In genomic region chr2:197454923-197455322, GRCh38 we compare ENCODE assay signal across 10 cellular contexts. TPM values are rescaled to one million over a fixed set of nuclear protein-coding genes. Genes with fewer than 3 reads are reported as not detected.
DNase-seq lines count a peak whose midpoint lies in the region; ATAC-seq, FAIRE-seq and TF ChIP-seq lines count a peak whose summit lies in the region.
"Had no signal": no experiment of that assay in that cellular context is flagged by ENCODE, and none has a peak within 500 bp of the region (broad histone marks: within the 10 kb centered on the region; RNA-seq: fewer than 3 reads in every experiment).

No MANE protein-coding gene starts in this region.

- no peaks in the 10 kb centered on the region for H3K9me3 Mint-ChIP-seq in activated T-cell treated with anti-CD3 and anti-CD28 coated beads, Interleukin-2, amount 50 U/mL, for 4 hours
- no peaks in the 10 kb centered on the region for H3K9me3 Mint-ChIP-seq in activated naive CD8-positive, alpha-beta T cell treated with anti-CD3 and anti-CD28 coated beads, Interleukin-2, amount 10 ng/mL, durations not matched to agents 7 days and 5 days

- no peaks in the 10 kb centered on the region for H3K27me3 Mint-ChIP-seq in activated T-cell treated with anti-CD3 and anti-CD28 coated beads, Interleukin-2, amount 50 U/mL, for 4 hours (ENCODE audit: low read depth)
- H3K27me3 Mint-ChIP-seq in activated naive CD8-positive, alpha-beta T cell treated with anti-CD3 and anti-CD28 coated beads, Interleukin-2, amount 10 ng/mL, durations not matched to agents 7 days and 5 days, result no peaks in the 10 kb centered on the region

- H3K36me3 ChIP-seq in HepG2 (replicated peaks in 1 of 2; ENCODE audit: control insufficient read depth in 1 of 2, insufficient read depth in 2 of 2, low read length in 2 of 2), result peaks cover 0 to 11% of the 10 kb centered on the region in 2 experiments; a peak in 3 of 5 replicates
- peaks cover 2% of the 10 kb centered on the region for H3K36me3 ChIP-seq in thoracic aorta
- H3K36me3 ChIP-seq in mucosa of descending colon (ENCODE audit: low read depth), result peaks cover 7% of the 10 kb centered on the region
- H3K36me3 ChIP-seq: tibial nerve had no signal

- H4K20me1 ChIP-seq in HepG2 (ENCODE audit: insufficient read depth, low read length), result no peaks in the 10 kb centered on the region; the same call in 1 of the 2 replicates

- TF ChIP-seq CTCF in HepG2 (CRISPR knock-in tag; IDR thresholded peaks at IDR 0.05) (no peak), thoracic aorta (IDR thresholded peaks at IDR 0.05) (no peak), mucosa of descending colon (IDR thresholded peaks at IDR 0.05) (no peak)

- H3K79me2 ChIP-seq in HepG2 (ENCODE audit: insufficient read depth, low read length), result peaks cover 64% of the 10 kb centered on the region

- H3K4me1 Mint-ChIP-seq in activated T-cell treated with anti-CD3 and anti-CD28 coated beads, Interleukin-2, amount 50 U/mL, for 4 hours (ENCODE audit: low read depth), result peaks cover 55% of the 10 kb centered on the region
- peaks cover 29% of the 10 kb centered on the region for H3K4me1 Mint-ChIP-seq in activated naive CD8-positive, alpha-beta T cell treated with anti-CD3 and anti-CD28 coated beads, Interleukin-2, amount 10 ng/mL, durations not matched to agents 7 days and 5 days

- peak in 1 of 2 experiments; percentile 46; a peak in 1 of 4 replicates for TF ChIP-seq POLR2A in HepG2 (IDR thresholded peaks at IDR 0.05; ENCODE audit: insufficient read depth in 1 of 2, low read depth in 2 of 2, low read length in 2 of 2)

- no peak for TF ChIP-seq EP300 in HepG2 (IDR thresholded peaks at IDR 0.05; ENCODE audit: low read depth in 2 of 2, low read length in 2 of 2)
- TF ChIP-seq EP300 in HepG2 (CRISPR knock-in tag; IDR thresholded peaks at IDR 0.05; ENCODE audit: borderline replicate concordance), result no peak

- 33% methylated on average over 2 of the region's 2 CpGs for WGBS in HepG2 (ENCODE audit: low lambda C conversion rate)

- POLR2A ChIA-PET in activated naive CD8-positive, alpha-beta T cell treated with anti-CD3 and anti-CD28 coated beads, Interleukin-2, amount 10 ng/mL, durations not matched to agents 7 days and 5 days (lab: Charles Lee), result interaction anchor here (1.0 to 3.9 kb wide), 2 partner anchors 20 to 45 kb away, joined by 5 to 75 read pairs; partner anchors contain the start of genes HSPD1, HSPE1 and SF3B1
- POLR2A ChIA-PET in HepG2 (lab: Yijun Ruan, JAX), result interaction anchor here (0.6 to 8.2 kb wide), 4 partner anchors 16 to 45 kb away, joined by 3 to 306 read pairs (median 140); partner anchors contain the start of genes HSPD1, HSPE1 and SF3B1

- no peak overlapping the region for H2AFZ ChIP-seq in HepG2 (ENCODE audit: low read length)

- H3K4me1 ChIP-seq in HepG2 (ENCODE audit: insufficient read depth, low read length) (peaks cover 36% of the 10 kb centered on the region), thoracic aorta (ENCODE audit: control insufficient read depth in 1 of 2, low read depth in 2 of 2) (peaks cover 18 to 32% of the 10 kb centered on the region in 2 donors), mucosa of descending colon (ENCODE audit: low read depth) (peaks cover 24% of the 10 kb centered on the region)

- no peak for TF ChIP-seq RAD21 in HepG2 (CRISPR knock-in tag; IDR thresholded peaks at IDR 0.05)

- no peaks in the 10 kb centered on the region; a peak in 1 of 5 replicates for H3K27me3 ChIP-seq in HepG2 (ENCODE audit: control insufficient read depth in 1 of 2, insufficient read depth in 2 of 2, low read length in 2 of 2)
- no peaks in the 10 kb centered on the region for H3K27me3 ChIP-seq in thoracic aorta (replicated peaks; ENCODE audit: insufficient read depth)
- H3K27me3 ChIP-seq: tibial nerve had no signal

- H3K9ac ChIP-seq in HepG2 (ENCODE audit: insufficient read depth, low read depth, low read length), result peak overlapping the region; percentile 98

- peak overlapping the region; percentile 93 for H3K4me2 ChIP-seq in HepG2 (ENCODE audit: low read depth, low read length)

- no peak for FAIRE-seq in HepG2 (lab: Jason Lieb, UNC)

- DNase-seq in activated T-cell treated with anti-CD3 and anti-CD28 coated beads, Interleukin-2, amount 50 U/mL, for 4 hours, result no peak
- DNase-seq in activated T-cell treated with anti-CD3 and anti-CD28 coated beads for 4 hours (no peak), HepG2 (ENCODE audit: low spot score) (no peak), thoracic aorta (ENCODE audit: low spot score) (no peak), mucosa of descending colon (no peak), iPS-NIHi11 (ENCODE audit: low spot score) (no peak)
- DNase-seq in activated naive CD8-positive, alpha-beta T cell treated with anti-CD3 and anti-CD28 coated beads, Interleukin-2, amount 10 ng/mL, durations not matched to agents 7 days and 5 days, result no peak
- DNase-seq: NCI-H1436 treated with DMSO at 0.1 percent for 48 hours had no signal

- H3K27ac Mint-ChIP-seq in activated naive CD8-positive, alpha-beta T cell treated with anti-CD3 and anti-CD28 coated beads, Interleukin-2, amount 10 ng/mL, durations not matched to agents 7 days and 5 days, result peak overlapping the region; percentile 96

- H3K4me3 ChIP-seq in HepG2 (replicated peaks in 1 of 3; ENCODE audit: insufficient read depth in 1 of 3, low read depth in 2 of 3, low read length in 3 of 3), result peak overlapping the region; percentile 80 to 96 (median 95)
- peak overlapping the region; percentile 83 for H3K4me3 ChIP-seq in thoracic aorta
- H3K4me3 ChIP-seq in mucosa of descending colon, result no peak overlapping the region

- no TSS peak for BruUV-seq in HepG2 (replicated peaks; lab: Mats Ljungman, UMichigan)

- CTCF ChIA-PET in HepG2 (lab: Yijun Ruan, JAX; ENCODE audit: low intra/inter-chr PET ratio, low total read pairs), result no interaction called here

- intact Hi-C loops in HepG2 (cut with micrococcal nuclease; ENCODE audit: unreplicated experiment) (loop anchor here (5.0 kb wide), 1 partner anchor 252 kb away; the partner anchor contains the start of gene MARS2), mucosa of descending colon (cut with DNase I, micrococcal nuclease) (no loop called here)

- H3K9me3 ChIP-seq in HepG2 (ENCODE audit: low read length), result no peaks in the 10 kb centered on the region
- no peaks in the 10 kb centered on the region for H3K9me3 ChIP-seq in thoracic aorta
- H3K9me3 ChIP-seq in mucosa of descending colon, result no peaks in the 10 kb centered on the region
- H3K9me3 ChIP-seq: tibial nerve had no signal

- in situ Hi-C loops in HepG2 (cut with HindIII; ENCODE audit: extremely low pct_ligation_motif_present, low pct_unique_long_range_greater_than_20kb), result no loop called here

- H3K36me3 Mint-ChIP-seq in activated T-cell treated with anti-CD3 and anti-CD28 coated beads, Interleukin-2, amount 50 U/mL, for 4 hours (ENCODE audit: insufficient read depth), result peaks cover 2% of the 10 kb centered on the region
- peaks cover 6% of the 10 kb centered on the region for H3K36me3 Mint-ChIP-seq in activated naive CD8-positive, alpha-beta T cell treated with anti-CD3 and anti-CD28 coated beads, Interleukin-2, amount 10 ng/mL, durations not matched to agents 7 days and 5 days

- H3K4me3 Mint-ChIP-seq in activated T-cell treated with anti-CD3 and anti-CD28 coated beads, Interleukin-2, amount 50 U/mL, for 4 hours, result peak overlapping the region; percentile 100
- peak overlapping the region; percentile 88 for H3K4me3 Mint-ChIP-seq in activated naive CD8-positive, alpha-beta T cell treated with anti-CD3 and anti-CD28 coated beads, Interleukin-2, amount 10 ng/mL, durations not matched to agents 7 days and 5 days

- ATAC-seq in activated T-cell treated with anti-CD3 and anti-CD28 coated beads, Interleukin-2, amount 50 U/mL, for 4 hours, result no peak
- ATAC-seq in activated naive CD8-positive, alpha-beta T cell treated with anti-CD3 and anti-CD28 coated beads, Interleukin-2, amount 10 ng/mL, durations not matched to agents 7 days and 5 days (ENCODE audit: low read depth), result no peak
- ATAC-seq in HepG2, result no peak
- no peak for ATAC-seq in thoracic aorta (ENCODE audit: insufficient number of reproducible peaks, low FRiP score, low read depth)
- no peak for ATAC-seq in HG03280 (IDR thresholded peaks at IDR 0.05; ENCODE audit: unreplicated experiment)
- no peak for ATAC-seq in mucosa of descending colon

- peak overlapping the region; percentile 97 for H3K27ac ChIP-seq in HepG2 (ENCODE audit: extremely low read length, insufficient read depth, low read length)
- H3K27ac ChIP-seq in thoracic aorta, result peak overlapping the region in 1 of 2 donors; percentile 99

RNA-seq across cellular contexts. Expression of gene COQ10B, which starts 1.6 kb away (rescaled TPM):
- 10 to 100 TPM; 32.3 to 34.6 (median 32.7) TPM for total RNA-seq in activated T-cell treated with anti-CD3 and anti-CD28 coated beads, Interleukin-2, amount 50 U/mL, for 4 hours
- 10 to 100 TPM; 24.8 to 25.2 TPM for total RNA-seq in activated naive CD8-positive, alpha-beta T cell treated with anti-CD3 and anti-CD28 coated beads, Interleukin-2, amount 10 ng/mL, durations not matched to agents 7 days and 5 days
- total RNA-seq in HepG2 (2016; rRNA removed; fragmentation: Illumina TruSeq; extraction: Trizol) (34.9 and 41.8 TPM in 2 replicates), thoracic aorta (10 to 100 TPM; 41.6 to 42.8 TPM), mucosa of descending colon (10 to 100 TPM; 28.1 to 32.4 (median 31.7) TPM)
- total RNA-seq in HepG2 (2016; cell fraction: cytosol; rRNA removed; fragmentation: Illumina TruSeq; extraction: Trizol; ENCODE audit: low read depth), result 13.9 and 15.1 TPM in 2 replicates
- 36.3 and 46.6 TPM in 2 replicates for total RNA-seq in HepG2 (2016; cell fraction: insoluble cytoplasmic fraction; rRNA removed; fragmentation: Illumina TruSeq; extraction: Trizol)
- total RNA-seq in HepG2 (2016; cell fraction: membrane; rRNA removed; fragmentation: Illumina TruSeq; extraction: Trizol), result 27.0 and 28.4 TPM in 2 replicates
- total RNA-seq in HepG2 (2016; cell fraction: nucleus; rRNA removed; fragmentation: Illumina TruSeq; extraction: Trizol), result 17.9 and 20.6 TPM in 2 replicates
- 4.2 and 4.6 TPM in 2 replicates for polyA plus RNA-seq in HepG2 (2011; rRNA removed)
- 2.2 and 4.2 TPM in 2 replicates for polyA plus RNA-seq in HepG2 (2011; cell fraction: cytosol; rRNA removed)
- polyA plus RNA-seq in HepG2 (2011; cell fraction: nucleus; rRNA removed), result 2.8 and 3.0 TPM in 2 replicates
- polyA plus RNA-seq in HepG2 (2012), result 15.3 and 22.1 TPM in 2 replicates
- 3.0 and 3.1 TPM in 2 replicates for polyA plus RNA-seq in HepG2 (2016; cell fraction: cytosol; fragmentation: Illumina TruSeq; extraction: Trizol; ENCODE audit: low read depth)
- 36.5 and 43.5 TPM in 2 replicates for polyA plus RNA-seq in HepG2 (2016; cell fraction: insoluble cytoplasmic fraction; fragmentation: Illumina TruSeq; extraction: Trizol; ENCODE audit: low read depth)
- polyA plus RNA-seq in HepG2 (2016; cell fraction: membrane; fragmentation: Illumina TruSeq; extraction: Trizol; ENCODE audit: low read depth), result 6.5 and 8.6 TPM in 2 replicates
- 16.1 and 16.4 TPM in 2 replicates for polyA plus RNA-seq in HepG2 (2016; cell fraction: nucleus; fragmentation: Illumina TruSeq; extraction: Trizol; ENCODE audit: insufficient read depth, low read depth)
- 2.2 and 8.1 TPM in 2 replicates for polyA minus RNA-seq in HepG2 (2011; rRNA and poly(A)+ RNA removed; ENCODE audit: low replicate concordance)
- polyA minus RNA-seq in HepG2 (2011; cell fraction: cytosol; rRNA and poly(A)+ RNA removed), result 6.9 and 8.3 TPM in 2 replicates
- polyA minus RNA-seq in HepG2 (2011; cell fraction: nucleus; rRNA and poly(A)+ RNA removed), result 25.2 and 29.4 TPM in 2 replicates

RNA-seq across cellular contexts. Expression of gene SF3B1, which starts 20.1 kb away (rescaled TPM):
- total RNA-seq in activated T-cell treated with anti-CD3 and anti-CD28 coated beads, Interleukin-2, amount 50 U/mL, for 4 hours, result 100 to 1,000 TPM; 242 to 249 (median 243) TPM
- total RNA-seq in activated naive CD8-positive, alpha-beta T cell treated with anti-CD3 and anti-CD28 coated beads, Interleukin-2, amount 10 ng/mL, durations not matched to agents 7 days and 5 days, result 100 to 1,000 TPM; 388 to 392 TPM
- total RNA-seq in HepG2 (2016; rRNA removed; fragmentation: Illumina TruSeq; extraction: Trizol) (387 and 499 TPM in 2 replicates), thoracic aorta (100 to 1,000 TPM; 259 to 506 TPM), mucosa of descending colon (100 to 1,000 TPM; 195 to 255 (median 238) TPM)
- 16.2 and 16.5 TPM in 2 replicates for total RNA-seq in HepG2 (2016; cell fraction: cytosol; rRNA removed; fragmentation: Illumina TruSeq; extraction: Trizol; ENCODE audit: low read depth)
- 367 and 489 TPM in 2 replicates for total RNA-seq in HepG2 (2016; cell fraction: insoluble cytoplasmic fraction; rRNA removed; fragmentation: Illumina TruSeq; extraction: Trizol)
- total RNA-seq in HepG2 (2016; cell fraction: membrane; rRNA removed; fragmentation: Illumina TruSeq; extraction: Trizol), result 49.3 and 53.4 TPM in 2 replicates
- total RNA-seq in HepG2 (2016; cell fraction: nucleus; rRNA removed; fragmentation: Illumina TruSeq; extraction: Trizol), result 418 and 502 TPM in 2 replicates
- 677 and 750 TPM in 2 replicates for polyA plus RNA-seq in HepG2 (2011; rRNA removed)
- polyA plus RNA-seq in HepG2 (2011; cell fraction: cytosol; rRNA removed), result 115 and 183 TPM in 2 replicates
- polyA plus RNA-seq in HepG2 (2011; cell fraction: nucleus; rRNA removed), result 1,965 and 2,535 TPM in 2 replicates
- polyA plus RNA-seq in HepG2 (2012), result 375 and 468 TPM in 2 replicates
- polyA plus RNA-seq in HepG2 (2016; cell fraction: cytosol; fragmentation: Illumina TruSeq; extraction: Trizol; ENCODE audit: low read depth), result 9.7 and 15.8 TPM in 2 replicates
- polyA plus RNA-seq in HepG2 (2016; cell fraction: insoluble cytoplasmic fraction; fragmentation: Illumina TruSeq; extraction: Trizol; ENCODE audit: low read depth), result 424 and 448 TPM in 2 replicates
- 27.7 and 44.3 TPM in 2 replicates for polyA plus RNA-seq in HepG2 (2016; cell fraction: membrane; fragmentation: Illumina TruSeq; extraction: Trizol; ENCODE audit: low read depth)
- 790 and 818 TPM in 2 replicates for polyA plus RNA-seq in HepG2 (2016; cell fraction: nucleus; fragmentation: Illumina TruSeq; extraction: Trizol; ENCODE audit: insufficient read depth, low read depth)
- polyA minus RNA-seq in HepG2 (2011; rRNA and poly(A)+ RNA removed; ENCODE audit: low replicate concordance), result 198 and 376 TPM in 2 replicates
- 123 TPM in 2 replicates for polyA minus RNA-seq in HepG2 (2011; cell fraction: cytosol; rRNA and poly(A)+ RNA removed)
- 1,412 and 1,821 TPM in 2 replicates for polyA minus RNA-seq in HepG2 (2011; cell fraction: nucleus; rRNA and poly(A)+ RNA removed)

RNA-seq across cellular contexts. Expression of gene HSPD1, which starts 44.7 kb away (rescaled TPM):
- 1,000 to 10,000 TPM; 1,165 to 1,393 (median 1,366) TPM for total RNA-seq in activated T-cell treated with anti-CD3 and anti-CD28 coated beads, Interleukin-2, amount 50 U/mL, for 4 hours
- total RNA-seq in activated naive CD8-positive, alpha-beta T cell treated with anti-CD3 and anti-CD28 coated beads, Interleukin-2, amount 10 ng/mL, durations not matched to agents 7 days and 5 days, result 100 to 1,000 TPM; 190 to 195 TPM
- total RNA-seq in HepG2 (2016; rRNA removed; fragmentation: Illumina TruSeq; extraction: Trizol), result 2,610 and 3,898 TPM in 2 replicates
- total RNA-seq in HepG2 (2016; cell fraction: cytosol; rRNA removed; fragmentation: Illumina TruSeq; extraction: Trizol; ENCODE audit: low read depth), result 294 and 363 TPM in 2 replicates
- 2,668 and 3,847 TPM in 2 replicates for total RNA-seq in HepG2 (2016; cell fraction: insoluble cytoplasmic fraction; rRNA removed; fragmentation: Illumina TruSeq; extraction: Trizol)
- 777 and 956 TPM in 2 replicates for total RNA-seq in HepG2 (2016; cell fraction: membrane; rRNA removed; fragmentation: Illumina TruSeq; extraction: Trizol)
- total RNA-seq in HepG2 (2016; cell fraction: nucleus; rRNA removed; fragmentation: Illumina TruSeq; extraction: Trizol), result 1,442 and 1,577 TPM in 2 replicates
- 541 and 685 TPM in 2 replicates for polyA plus RNA-seq in HepG2 (2011; rRNA removed)
- polyA plus RNA-seq in HepG2 (2011; cell fraction: cytosol; rRNA removed), result 337 and 401 TPM in 2 replicates
- polyA plus RNA-seq in HepG2 (2011; cell fraction: nucleus; rRNA removed), result 282 and 392 TPM in 2 replicates
- 1,241 and 1,531 TPM in 2 replicates for polyA plus RNA-seq in HepG2 (2012)
- 214 and 254 TPM in 2 replicates for polyA plus RNA-seq in HepG2 (2016; cell fraction: cytosol; fragmentation: Illumina TruSeq; extraction: Trizol; ENCODE audit: low read depth)
- 3,105 and 3,208 TPM in 2 replicates for polyA plus RNA-seq in HepG2 (2016; cell fraction: insoluble cytoplasmic fraction; fragmentation: Illumina TruSeq; extraction: Trizol; ENCODE audit: low read depth)
- polyA plus RNA-seq in HepG2 (2016; cell fraction: membrane; fragmentation: Illumina TruSeq; extraction: Trizol; ENCODE audit: low read depth), result 499 and 587 TPM in 2 replicates
- 1,541 and 1,640 TPM in 2 replicates for polyA plus RNA-seq in HepG2 (2016; cell fraction: nucleus; fragmentation: Illumina TruSeq; extraction: Trizol; ENCODE audit: insufficient read depth, low read depth)
- 396 and 646 TPM in 2 replicates for polyA minus RNA-seq in HepG2 (2011; rRNA and poly(A)+ RNA removed; ENCODE audit: low replicate concordance)
- polyA minus RNA-seq in HepG2 (2011; cell fraction: cytosol; rRNA and poly(A)+ RNA removed), result 759 and 815 TPM in 2 replicates
- polyA minus RNA-seq in HepG2 (2011; cell fraction: nucleus; rRNA and poly(A)+ RNA removed), result 956 and 1,197 TPM in 2 replicates
- 100 to 1,000 TPM in 1 of 2 donors, 10 to 100 TPM in 1; 48.9 to 121 TPM for total RNA-seq in thoracic aorta
- 100 to 1,000 TPM; 162 to 219 (median 172) TPM for total RNA-seq in mucosa of descending colon

RNA-seq across cellular contexts. Expression of gene HSPE1, which starts 45.3 kb away (rescaled TPM):
- 100 to 1,000 TPM; 452 to 521 (median 492) TPM for total RNA-seq in activated T-cell treated with anti-CD3 and anti-CD28 coated beads, Interleukin-2, amount 50 U/mL, for 4 hours
- total RNA-seq in activated naive CD8-positive, alpha-beta T cell treated with anti-CD3 and anti-CD28 coated beads, Interleukin-2, amount 10 ng/mL, durations not matched to agents 7 days and 5 days, result 10 to 100 TPM; 92.1 to 94.3 TPM
- total RNA-seq in HepG2 (2016; rRNA removed; fragmentation: Illumina TruSeq; extraction: Trizol) (823 and 1,040 TPM in 2 replicates), thoracic aorta (10 to 100 TPM; 26.3 to 45.0 TPM), mucosa of descending colon (100 to 1,000 TPM in 1 of 3 donors, 10 to 100 TPM in 2; 79.0 to 106 (median 84.8) TPM)
- 289 and 312 TPM in 2 replicates for total RNA-seq in HepG2 (2016; cell fraction: cytosol; rRNA removed; fragmentation: Illumina TruSeq; extraction: Trizol; ENCODE audit: low read depth)
- total RNA-seq in HepG2 (2016; cell fraction: insoluble cytoplasmic fraction; rRNA removed; fragmentation: Illumina TruSeq; extraction: Trizol), result 818 and 1,177 TPM in 2 replicates
- total RNA-seq in HepG2 (2016; cell fraction: membrane; rRNA removed; fragmentation: Illumina TruSeq; extraction: Trizol), result 277 and 288 TPM in 2 replicates
- 323 and 352 TPM in 2 replicates for total RNA-seq in HepG2 (2016; cell fraction: nucleus; rRNA removed; fragmentation: Illumina TruSeq; extraction: Trizol)
- 200 and 244 TPM in 2 replicates for polyA plus RNA-seq in HepG2 (2011; rRNA removed)
- 131 and 201 TPM in 2 replicates for polyA plus RNA-seq in HepG2 (2011; cell fraction: cytosol; rRNA removed)
- polyA plus RNA-seq in HepG2 (2011; cell fraction: nucleus; rRNA removed), result 67.1 and 99.6 TPM in 2 replicates
- polyA plus RNA-seq in HepG2 (2012), result 555 and 769 TPM in 2 replicates
- polyA plus RNA-seq in HepG2 (2016; cell fraction: cytosol; fragmentation: Illumina TruSeq; extraction: Trizol; ENCODE audit: low read depth), result 404 and 477 TPM in 2 replicates
- polyA plus RNA-seq in HepG2 (2016; cell fraction: insoluble cytoplasmic fraction; fragmentation: Illumina TruSeq; extraction: Trizol; ENCODE audit: low read depth), result 1,596 and 2,077 TPM in 2 replicates
- 353 and 396 TPM in 2 replicates for polyA plus RNA-seq in HepG2 (2016; cell fraction: membrane; fragmentation: Illumina TruSeq; extraction: Trizol; ENCODE audit: low read depth)
- polyA plus RNA-seq in HepG2 (2016; cell fraction: nucleus; fragmentation: Illumina TruSeq; extraction: Trizol; ENCODE audit: insufficient read depth, low read depth), result 750 and 786 TPM in 2 replicates
- 16.5 and 17.8 TPM in 2 replicates for polyA minus RNA-seq in HepG2 (2011; rRNA and poly(A)+ RNA removed; ENCODE audit: low replicate concordance)
- 49.8 and 52.9 TPM in 2 replicates for polyA minus RNA-seq in HepG2 (2011; cell fraction: cytosol; rRNA and poly(A)+ RNA removed)
- polyA minus RNA-seq in HepG2 (2011; cell fraction: nucleus; rRNA and poly(A)+ RNA removed), result 107 and 118 TPM in 2 replicates
